18 cellular contexts compared by ENCODE assay signal in genomic region chr3:186070123-186070522, GRCh38. TPM values are rescaled to one million over a fixed set of nuclear protein-coding genes. Genes with fewer than 3 reads are reported as not detected.
A peak's percentile ranks its signal among the peaks of the same experiment; 100 is the strongest.
DNase-seq lines count a peak whose midpoint lies in the region; ATAC-seq and TF ChIP-seq lines count a peak whose summit lies in the region.
"Had no signal": no experiment of that assay in that cellular context is flagged by ENCODE, and none has a peak within 500 bp of the region (broad histone marks: within the 10 kb centered on the region; RNA-seq: fewer than 3 reads in every experiment).

No MANE protein-coding gene starts in this region.

- intact Hi-C loops in MCF 10A (cut with micrococcal nuclease), result no loop called here
- intact Hi-C loops in mammary epithelial cell (cut with micrococcal nuclease), result no loop called here
- intact Hi-C loops in CD8-positive, alpha-beta T cell (cut with DNase I, micrococcal nuclease), result no loop called here
- intact Hi-C loops in adrenal gland (cut with DNase I), result no loop called here
- intact Hi-C loops in psoas muscle (cut with DNase I), result no loop called here

- TF ChIP-seq CTCF in MCF 10A (IDR thresholded peaks at IDR 0.05; ENCODE audit: unreplicated experiment) (no peak), mammary epithelial cell (conservative IDR thresholded peaks at IDR 0.05 in 1 of 2, IDR thresholded peaks at IDR 0.05 in 1 of 2; ENCODE audit: extremely low read depth in 1 of 2, insufficient read depth in 1 of 2, low read depth in 1 of 2, low read length in 2 of 2) (no peak), adrenal gland (IDR thresholded peaks at IDR 0.05) (no peak), psoas muscle (IDR thresholded peaks at IDR 0.05) (no peak)
- no peak for TF ChIP-seq CTCF in CD8-positive, alpha-beta T cell (IDR thresholded peaks at IDR 0.05)

- peak overlapping the region; percentile 35 for H3K27ac Mint-ChIP-seq in MCF 10A (ENCODE audit: low read depth, unreplicated experiment)
- H3K27ac Mint-ChIP-seq in CD8-positive, alpha-beta T cell, result peak overlapping the region; percentile 27
- H3K27ac Mint-ChIP-seq: B cell; CD4-positive, alpha-beta T cell; IgD-negative memory B cell had no signal

- POLR2A ChIA-PET in MCF 10A (lab: Yijun Ruan, JAX), result no interaction called here
- POLR2A ChIA-PET in CD8-positive, alpha-beta T cell (lab: Charles Lee), result no interaction called here

- no peaks in the 10 kb centered on the region for H3K9me3 ChIP-seq in mammary epithelial cell (replicated peaks; ENCODE audit: insufficient read depth, low read length)
- no peaks in the 10 kb centered on the region for H3K9me3 ChIP-seq in CD8-positive, alpha-beta T cell (ENCODE audit: low read length)
- H3K9me3 ChIP-seq in adrenal gland (replicated peaks in 1 of 3), result no peaks in the 10 kb centered on the region
- no peaks in the 10 kb centered on the region for H3K9me3 ChIP-seq in psoas muscle
- H3K9me3 ChIP-seq: HAP-1 had no signal

- H3K4me3 ChIP-seq in mammary epithelial cell (replicated peaks in 1 of 3; ENCODE audit: insufficient read depth in 1 of 3, low read depth in 2 of 3, low read length in 3 of 3), result no peak overlapping the region
- H3K4me3 ChIP-seq in CD8-positive, alpha-beta T cell (ENCODE audit: low read depth, low read length), result no peak overlapping the region
- no peak overlapping the region for H3K4me3 ChIP-seq in adrenal gland
- no peak overlapping the region for H3K4me3 ChIP-seq in psoas muscle
- H3K4me3 ChIP-seq: GM23248, HAP-1 had no signal

- no peak for TF ChIP-seq POLR2A in adrenal gland (IDR thresholded peaks at IDR 0.05)

- H3K4me2 ChIP-seq in mammary epithelial cell (ENCODE audit: insufficient read depth, low read depth, low read length), result no peak overlapping the region

- H3K9me3 Mint-ChIP-seq in MCF 10A (ENCODE audit: unreplicated experiment), result no peaks in the 10 kb centered on the region
- peaks cover 5% of the 10 kb centered on the region for H3K9me3 Mint-ChIP-seq in CD8-positive, alpha-beta T cell

- H3K36me3 ChIP-seq in mammary epithelial cell (ENCODE audit: insufficient read depth, low read length) (peaks cover 3% of the 10 kb centered on the region), adrenal gland (replicated peaks in 1 of 2) (peaks cover 0 to 9% of the 10 kb centered on the region in 2 donors), psoas muscle (ENCODE audit: insufficient read depth in 1 of 2, low read depth in 1 of 2) (peaks cover 0 to 8% of the 10 kb centered on the region in 2 donors)
- no peaks in the 10 kb centered on the region for H3K36me3 ChIP-seq in CD8-positive, alpha-beta T cell (ENCODE audit: insufficient read depth, low read length)
- H3K36me3 ChIP-seq: HAP-1 had no signal

- no peak overlapping the region for H3K4me3 Mint-ChIP-seq in MCF 10A (ENCODE audit: unreplicated experiment)
- no peak overlapping the region for H3K4me3 Mint-ChIP-seq in CD8-positive, alpha-beta T cell
- H3K4me3 Mint-ChIP-seq: B cell; CD4-positive, alpha-beta T cell; IgD-negative memory B cell had no signal

- H3K79me2 ChIP-seq in mammary epithelial cell (ENCODE audit: insufficient read depth, low read length), result no peaks in the 10 kb centered on the region

- no peaks in the 10 kb centered on the region for H3K27me3 ChIP-seq in mammary epithelial cell (ENCODE audit: insufficient read depth, low read length)
- no peaks in the 10 kb centered on the region for H3K27me3 ChIP-seq in CD8-positive, alpha-beta T cell (ENCODE audit: insufficient read depth, low read length)
- no peaks in the 10 kb centered on the region for H3K27me3 ChIP-seq in adrenal gland
- no peaks in the 10 kb centered on the region for H3K27me3 ChIP-seq in psoas muscle (ENCODE audit: insufficient read depth in 3 of 3, low read length in 2 of 3)

- peaks cover 50% of the 10 kb centered on the region for H3K36me3 Mint-ChIP-seq in MCF 10A (ENCODE audit: insufficient read depth, unreplicated experiment)
- no peaks in the 10 kb centered on the region for H3K36me3 Mint-ChIP-seq in CD8-positive, alpha-beta T cell

- CTCF ChIA-PET in MCF 10A (lab: Yijun Ruan, JAX), result interaction anchor here (0.6 kb wide), 1 partner anchor 1153 kb away, joined by 4 read pairs; no protein-coding TSS in a partner anchor
- CTCF ChIA-PET in mammary epithelial cell (lab: Charles Lee; ENCODE audit: low non-redundant PET), result no interaction called here
- CTCF ChIA-PET in CD8-positive, alpha-beta T cell (lab: Charles Lee), result no interaction called here

- no peak overlapping the region for H3K9ac ChIP-seq in mammary epithelial cell (ENCODE audit: insufficient read depth, low read length)
- H3K9ac ChIP-seq: GM23248 had no signal

- in situ Hi-C loops in mammary epithelial cell (cut with MboI; ENCODE audit: low sequenced_read_pairs in 2 of 2), result no loop called here

- no peak for ATAC-seq in CD8-positive, alpha-beta T cell
- ATAC-seq in psoas muscle (peak; percentile 32 to 65 (median 48)), GM21528 (IDR thresholded peaks at IDR 0.05; ENCODE audit: low FRiP score, unreplicated experiment) (no peak)

- H3K4me1 Mint-ChIP-seq in MCF 10A (ENCODE audit: insufficient read depth, unreplicated experiment), result peaks cover 2% of the 10 kb centered on the region
- peaks cover 10% of the 10 kb centered on the region for H3K4me1 Mint-ChIP-seq in CD8-positive, alpha-beta T cell (ENCODE audit: low read depth)

- dilution Hi-C loops in mammary epithelial cell (cut with HindIII; ENCODE audit: low sequenced_read_pairs), result no loop called here

- DNase-seq in MCF 10A (ENCODE audit: unreplicated experiment) (no peak), mammary epithelial cell (no peak), adrenal gland (peak in 2 of 7 donors; percentile 19 to 34), psoas muscle (no peak)
- DNase-seq in CD8-positive, alpha-beta T cell, result no peak
- DNase-seq in activated effector memory CD4-positive, alpha-beta T cell treated with Interleukin-2 at 50 U/mL for 16 hours, result no peak
- DNase-seq: Calu3; CD4-positive, alpha-beta T cell; DMS 273 treated with DMSO at 0.1 percent for 48 hours; DMS53; GM23248; KBM-7 had no signal

- BruUV-seq in MCF 10A (replicated peaks; lab: Mats Ljungman, UMichigan), result no TSS peak
- no TSS peak for BruUV-seq in mammary epithelial cell (replicated peaks; lab: Mats Ljungman, UMichigan)

- 95% methylated on average over 8 of the region's 8 CpGs for WGBS in mammary epithelial cell (ENCODE audit: low coverage, missing lambda C conversion rate)
- 60 to 68% (median 64%) methylated on average over 8 of the region's 8 CpGs for WGBS in adrenal gland, 4 donors
- 78 to 84% (median 79%) methylated on average over 8 of the region's 8 CpGs for WGBS in psoas muscle, 3 donors

- H3K4me1 ChIP-seq in mammary epithelial cell (ENCODE audit: insufficient read depth, low read length) (no peaks in the 10 kb centered on the region), adrenal gland (replicated peaks in 1 of 2) (peaks cover 5 to 24% of the 10 kb centered on the region in 2 donors), psoas muscle (no peaks in the 10 kb centered on the region)
- no peaks in the 10 kb centered on the region for H3K4me1 ChIP-seq in CD8-positive, alpha-beta T cell (ENCODE audit: insufficient read depth, low read length)
- H3K4me1 ChIP-seq: HAP-1 had no signal

- no peak overlapping the region for H2AFZ ChIP-seq in mammary epithelial cell (ENCODE audit: low read depth, low read length)
- H2AFZ ChIP-seq: GM23248 had no signal

- no peaks in the 10 kb centered on the region for H4K20me1 ChIP-seq in mammary epithelial cell (ENCODE audit: insufficient read depth, low read length)

- no peaks in the 10 kb centered on the region for H3K27me3 Mint-ChIP-seq in MCF 10A (ENCODE audit: insufficient read depth, unreplicated experiment)
- peaks cover 15% of the 10 kb centered on the region for H3K27me3 Mint-ChIP-seq in CD8-positive, alpha-beta T cell (ENCODE audit: low read depth)
- H3K27me3 Mint-ChIP-seq: B cell, IgD-negative memory B cell had no signal

- H3K27ac ChIP-seq in mammary epithelial cell (ENCODE audit: insufficient read depth, low read depth, low read length) (no peak overlapping the region), adrenal gland (peak overlapping the region in 3 of 5 donors; percentile 20 to 64 (median 50)), psoas muscle (no peak overlapping the region)
- no peak overlapping the region for H3K27ac ChIP-seq in CD8-positive, alpha-beta T cell (ENCODE audit: low read depth, low read length)
- H3K27ac ChIP-seq: C4-2B, GM23248, HL-60 had no signal

RNA-seq across cellular contexts. Expression of gene ETV5, which starts 38.8 kb away (rescaled TPM):
- total RNA-seq in MCF 10A (2022), result 93.0 and 101 TPM in 2 replicates
- total RNA-seq in mammary epithelial cell, result 10 to 100 TPM; 69.3 to 80.3 TPM
- polyA plus RNA-seq in mammary epithelial cell, result 32.9 TPM
- 117 TPM for polyA minus RNA-seq in mammary epithelial cell
- under 1 TPM in 1 of 2 experiments, not detected in 1; 0.08 TPM for total RNA-seq in CD8-positive, alpha-beta T cell
- 100 to 1,000 TPM in 2 of 8 donors, 10 to 100 TPM in 6; 17.2 to 114 (median 77.9) TPM for total RNA-seq in adrenal gland
- 10 to 100 TPM; 19.4 to 55.6 (median 29.0) TPM for polyA plus RNA-seq in adrenal gland
- total RNA-seq in psoas muscle, result 10 to 100 TPM in 2 of 4 donors, 1 to 10 TPM in 2; 7.2 to 47.1 (median 27.3) TPM
- polyA plus RNA-seq in psoas muscle, result 10 to 100 TPM in 1 of 3 donors, 1 to 10 TPM in 2; 7.9 to 14.4 (median 8.0) TPM
- total RNA-seq: CD4-positive, alpha-beta T cell had no signal

Comparison
In these comparisons a context has a peak if more than half of its experiments do, and no peak if none do; other contexts are left out.
1. H3K27ac ChIP-seq: peak in adrenal gland (3 of 5); none in mammary epithelial cell (single experiment), CD8-positive, alpha-beta T cell (single experiment) and psoas muscle (single experiment).
2. ATAC-seq: peak in psoas muscle (4 of 4); none in CD8-positive, alpha-beta T cell (single experiment) and GM21528 (single experiment).
3. RNA of gene ETV5, which starts 38.8 kb away (total RNA-seq): 93.0 to 101 TPM in MCF 10A, 69.3 to 80.3 TPM in mammary epithelial cell, 17.2 to 114 TPM in adrenal gland and 7.2 to 47.1 TPM in psoas muscle; 0.08 TPM in CD8-positive, alpha-beta T cell; every median in the first group is over 4 times any median in the second.